Comparison of ENCODE assay signal across 17 cellular contexts in genomic region chr5:142048272-142048671, GRCh38.
"Had no signal": no experiment of that assay in that cellular context is flagged by ENCODE, and none has a peak within 500 bp of the region (broad histone marks: within the 10 kb centered on the region; RNA-seq: fewer than 3 reads in every experiment).

No MANE protein-coding gene starts in this region.

- H3K36me3 Mint-ChIP-seq: activated CD4-positive, alpha-beta memory T cell treated with anti-CD3 and anti-CD28 coated beads for 36 hours; natural killer cell had no signal

- H3K27ac Mint-ChIP-seq: activated CD4-positive, alpha-beta memory T cell treated with anti-CD3 and anti-CD28 coated beads for 36 hours; activated naive CD8-positive, alpha-beta T cell treated with anti-CD3 and anti-CD28 coated beads, Interleukin-2, amount 50 U/mL, for 24 hours; natural killer cell; stimulated activated naive B cell treated with anti-CD40 and anti-IgM and Interleukin-4, amounts not matched to agents 10 μg/mL and 1 μg/mL and 100 μg/mL, for 72 hours; T-helper 2 cell treated with Interferon-gamma antibody and Interleukin-4, amounts not matched to agents 5 μg/mL and 100 μg/mL, for 36 hours had no signal

- H3K4me3 Mint-ChIP-seq: activated CD4-positive, alpha-beta memory T cell treated with anti-CD3 and anti-CD28 coated beads for 36 hours; activated naive CD8-positive, alpha-beta T cell treated with anti-CD3 and anti-CD28 coated beads, Interleukin-2, amount 50 U/mL, for 24 hours; natural killer cell; stimulated activated naive B cell treated with anti-CD40 and anti-IgM and Interleukin-4, amounts not matched to agents 10 μg/mL and 1 μg/mL and 100 μg/mL, for 72 hours; T-helper 2 cell treated with Interferon-gamma antibody and Interleukin-4, amounts not matched to agents 5 μg/mL and 100 μg/mL, for 36 hours had no signal

- H3K27me3 Mint-ChIP-seq: activated CD4-positive, alpha-beta memory T cell treated with anti-CD3 and anti-CD28 coated beads for 36 hours; activated naive CD8-positive, alpha-beta T cell treated with anti-CD3 and anti-CD28 coated beads, Interleukin-2, amount 50 U/mL, for 24 hours had no signal

- ATAC-seq: activated naive CD8-positive, alpha-beta T cell treated with anti-CD3 and anti-CD28 coated beads, Interleukin-2, amount 50 U/mL, for 24 hours; esophagus mucosa; heart right ventricle; left cardiac atrium; natural killer cell; stimulated activated naive B cell treated with anti-CD40 and anti-IgM and Interleukin-4, amounts not matched to agents 10 μg/mL and 1 μg/mL and 100 μg/mL, for 72 hours had no signal

- H3K4me1 Mint-ChIP-seq: natural killer cell had no signal

- H3K9me3 Mint-ChIP-seq: activated CD4-positive, alpha-beta memory T cell treated with anti-CD3 and anti-CD28 coated beads for 36 hours; activated naive CD8-positive, alpha-beta T cell treated with anti-CD3 and anti-CD28 coated beads, Interleukin-2, amount 50 U/mL, for 24 hours; natural killer cell; stimulated activated naive B cell treated with anti-CD40 and anti-IgM and Interleukin-4, amounts not matched to agents 10 μg/mL and 1 μg/mL and 100 μg/mL, for 72 hours had no signal

- DNase-seq: activated CD4-positive, alpha-beta memory T cell treated with anti-CD3 and anti-CD28 coated beads for 36 hours; activated CD4-positive, alpha-beta T cell treated with anti-CD3 and anti-CD28 coated beads for 4 hours; activated naive CD4-positive, alpha-beta T cell; activated naive CD8-positive, alpha-beta T cell treated with anti-CD3 and anti-CD28 coated beads, Interleukin-2, amount 50 U/mL, for 24 hours; activated T-cell treated with anti-CD3 and anti-CD28 coated beads for 4 hours; anterior cingulate cortex; brain microvascular endothelial cell; central memory CD4-positive, alpha-beta T cell; heart right ventricle; left cardiac atrium; natural killer cell; retina; spleen; stimulated activated CD4-positive, alpha-beta T cell treated with anti-CD3 and anti-CD28 coated beads, Interleukin-4, amount 100 ng/mL, for 4 hours; stimulated activated naive B cell treated with anti-CD40 and anti-IgM and Interleukin-4, amounts not matched to agents 10 μg/mL and 1 μg/mL and 100 μg/mL, for 72 hours had no signal
